Comparison of ENCODE assay signal across 8 cellular contexts in genomic region chr6:110039364-110039995, GRCh38.
DNase-seq lines count a peak whose midpoint lies in the region; ATAC-seq, FAIRE-seq and TF ChIP-seq lines count a peak whose summit lies in the region.

No MANE protein-coding gene starts in this region.

- H3K4me2 ChIP-seq in A549: peak overlapping the region; percentile 66

- ATAC-seq in A549: peak; percentile 92 to 97
- ATAC-seq in GM18517 (IDR thresholded peaks at IDR 0.05; ENCODE audit: unreplicated experiment): peak; percentile 89
- ATAC-seq in HG03064 (IDR thresholded peaks at IDR 0.05; ENCODE audit: low read depth, unreplicated experiment): peak; percentile 86
- peak; percentile 80 to 82 for ATAC-seq in gastrocnemius medialis

- POLR2A ChIA-PET in A549 (lab: Yijun Ruan, JAX): interaction anchor here (0.6 to 0.8 kb wide), 2 partner anchors 73 to 334 kb away, joined by 3 read pairs; no protein-coding TSS in a partner anchor

- no peaks in the 10 kb centered on the region for H3K27me3 ChIP-seq in gastrocnemius medialis

- FAIRE-seq in A549 (lab: Jason Lieb, UNC): no peak
- FAIRE-seq in TTC549 (lab: Jason Lieb, UNC): peak; percentile 73

- TF ChIP-seq EP300 in A549 (IDR thresholded peaks at IDR 0.05): no peak

- DNase-seq in A549 (ENCODE audit: low read depth in 1 of 2, low spot score in 1 of 2) (peak; percentile 53 to 83), NCI-H2081 treated with DMSO at 0.1 percent for 48 hours (lab: John Stamatoyannopoulos, UW) (peak; percentile 42), iPS DF 4.7 (ENCODE audit: extremely low read depth, low spot score) (peak; percentile 71), gastrocnemius medialis (peak; percentile 46 to 59)

- intact Hi-C loops in gastrocnemius medialis (cut with DNase I; ENCODE audit: low total_unique reads): loop anchor here (1.0 to 10.0 kb wide), 2 partner anchors 334 to 515 kb away; no protein-coding TSS in a partner anchor

- peak overlapping the region in 2 of 5 experiments; percentile 27 to 30 for H3K27ac Mint-ChIP-seq in brain

- no peaks in the 10 kb centered on the region for H3K9me3 ChIP-seq in A549
- H3K9me3 ChIP-seq in gastrocnemius medialis: no peaks in the 10 kb centered on the region

- H3K36me3 Mint-ChIP-seq in brain: no peaks in the 10 kb centered on the region

- peaks cover 0 to under 1% (median 0%) of the 10 kb centered on the region in 5 experiments for H3K9me3 Mint-ChIP-seq in brain

- no peaks in the 10 kb centered on the region for H3K4me1 ChIP-seq in A549
- H3K4me1 ChIP-seq in gastrocnemius medialis: no peaks in the 10 kb centered on the region

- in situ Hi-C loops in gastrocnemius medialis (cut with MboI; ENCODE audit: low sequenced_read_pairs in 4 of 4): loop anchor here in 3 of 4 donors (5.0 to 25.0 kb wide), 3 partner anchors 335 to 502 kb away; no protein-coding TSS in a partner anchor

- peak; percentile 82 for TF ChIP-seq CTCF in A549 (IDR thresholded peaks at IDR 0.05)
- peak; percentile 84 to 92 for TF ChIP-seq CTCF in brain (conservative IDR thresholded peaks at IDR 0.05)
- TF ChIP-seq CTCF in gastrocnemius medialis (IDR thresholded peaks at IDR 0.05 in 4 of 5, conservative IDR thresholded peaks at IDR 0.05 in 1 of 5): peak; percentile 48 to 89 (median 73)

- H3K4me3 ChIP-seq in A549: peak overlapping the region; percentile 17; the same call in 1 of the 3 replicates
- H3K4me3 ChIP-seq in gastrocnemius medialis: no peak overlapping the region

- CTCF ChIA-PET in A549 (lab: Yijun Ruan, JAX): interaction anchor here (0.6 to 7.7 kb wide), 78 partner anchors 9 to 712 kb away, joined by 3 to 131 read pairs (median 4); partner anchors contain the start of genes CDC40 and WASF1

- TF ChIP-seq RAD21 in A549 (conservative IDR thresholded peaks at IDR 0.05 in 1 of 2, IDR thresholded peaks at IDR 0.05 in 1 of 2): peak; percentile 80 to 88

- peaks cover 15% of the 10 kb centered on the region for H3K4me1 Mint-ChIP-seq in brain

- TF ChIP-seq POLR2A in A549 (IDR thresholded peaks at IDR 0.05; ENCODE audit: low read length) (no peak), gastrocnemius medialis (IDR thresholded peaks at IDR 0.05) (no peak)

- no peaks in the 10 kb centered on the region for H3K36me3 ChIP-seq in gastrocnemius medialis

- H3K27ac ChIP-seq in A549 (no peak overlapping the region), gastrocnemius medialis (no peak overlapping the region)

- H3K4me3 Mint-ChIP-seq in brain: peak overlapping the region in 4 of 5 experiments; percentile 53 to 75 (median 63)

- 21% methylated on average over 8 of the region's 8 CpGs for WGBS in A549 (ENCODE audit: missing lambda C conversion rate)

- H3K27me3 Mint-ChIP-seq in brain: peaks cover 10% of the 10 kb centered on the region

TF ChIP-seq in A549, 52 proteins besides CTCF, POLR2A, EP300 and RAD21:
- TF ChIP-seq HOXA7 (CRISPR knock-in tag; IDR thresholded peaks at IDR 0.05): no peak
- no peak for TF ChIP-seq MAX (IDR thresholded peaks at IDR 0.05)
- no peak for TF ChIP-seq PBX3 (IDR thresholded peaks at IDR 0.05)
- peak; percentile 83 for TF ChIP-seq SMC3 (IDR thresholded peaks at IDR 0.05)
- TF ChIP-seq EHMT2 (IDR thresholded peaks at IDR 0.05; ENCODE audit: low read depth): no peak
